In the genomic region with DNA sequence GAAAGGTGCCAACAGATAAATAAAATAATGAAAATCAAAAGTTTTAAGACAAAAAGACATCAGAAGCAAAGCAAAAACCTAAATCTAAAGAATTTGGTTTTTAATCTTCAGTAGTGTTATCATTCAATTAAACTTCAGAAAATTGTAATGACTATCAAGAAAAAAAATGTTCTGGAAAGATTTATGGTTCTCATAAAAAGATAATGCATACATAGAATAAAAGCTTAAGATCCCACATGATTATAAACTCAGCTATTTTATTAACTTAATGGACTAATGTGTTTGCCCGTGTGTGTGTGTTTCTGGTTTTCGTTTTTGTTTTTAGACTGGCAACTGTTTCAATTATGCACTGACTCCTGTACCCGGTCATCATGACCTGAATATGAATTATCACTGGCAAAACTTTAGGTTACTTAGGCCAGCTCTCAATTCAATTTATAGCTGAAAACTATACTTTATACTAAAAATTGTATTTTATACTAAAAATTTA, we compare ENCODE assay signal across 1 cellular context.
TF ChIP-seq lines count a peak whose summit lies in the region.

No MANE protein-coding gene starts in this region.

TF ChIP-seq in SK-N-SH, 30 proteins besides CTCF, POLR2A, EP300 and RAD21 (continued from another document):
- TF ChIP-seq RXRA (IDR thresholded peaks at IDR 0.05; ENCODE audit: borderline replicate concordance, low read depth) (no peak), FOXJ3 (CRISPR knock-in tag; IDR thresholded peaks at IDR 0.05) (no peak), TEAD4 (IDR thresholded peaks at IDR 0.05; ENCODE audit: borderline replicate concordance, insufficient read depth) (no peak), MXI1 (IDR thresholded peaks at IDR 0.05; ENCODE audit: low read depth, low read length) (no peak), TCF12 (IDR thresholded peaks at IDR 0.05) (peak; percentile 29; the same call in 1 of the 2 replicates), ELF1 (IDR thresholded peaks at IDR 0.05) (no peak), GABPA (IDR thresholded peaks at IDR 0.05; ENCODE audit: low read depth) (no peak), RCOR1 (IDR thresholded peaks at IDR 0.05; ENCODE audit: low read length) (0 out of 2 replicates have a peak, but pooled peaks have one; percentile 13), TAF1 (IDR thresholded peaks at IDR 0.05; ENCODE audit: borderline replicate concordance, low read depth, low read length) (no peak), SIN3A (IDR thresholded peaks at IDR 0.05; ENCODE audit: borderline replicate concordance, low read depth, low read length) (no peak), FOXM1 (IDR thresholded peaks at IDR 0.05; ENCODE audit: low read depth) (no peak), RFX5 (IDR thresholded peaks at IDR 0.05; ENCODE audit: low read length) (no peak), CHD2 (IDR thresholded peaks at IDR 0.05; ENCODE audit: low read length, partially characterized antibody) (no peak), YY1 (IDR thresholded peaks at IDR 0.05; ENCODE audit: low read depth) (no peak), POLR2AphosphoS5 (IDR thresholded peaks at IDR 0.05; ENCODE audit: low read depth, low read length) (no peak), NRF1 (IDR thresholded peaks at IDR 0.05; ENCODE audit: low read depth, low read length) (no peak), EZH2phosphoT487 (IDR thresholded peaks at IDR 0.05; ENCODE audit: borderline replicate concordance, low read depth) (no peak)
- TF ChIP-seq, protein P1, sequence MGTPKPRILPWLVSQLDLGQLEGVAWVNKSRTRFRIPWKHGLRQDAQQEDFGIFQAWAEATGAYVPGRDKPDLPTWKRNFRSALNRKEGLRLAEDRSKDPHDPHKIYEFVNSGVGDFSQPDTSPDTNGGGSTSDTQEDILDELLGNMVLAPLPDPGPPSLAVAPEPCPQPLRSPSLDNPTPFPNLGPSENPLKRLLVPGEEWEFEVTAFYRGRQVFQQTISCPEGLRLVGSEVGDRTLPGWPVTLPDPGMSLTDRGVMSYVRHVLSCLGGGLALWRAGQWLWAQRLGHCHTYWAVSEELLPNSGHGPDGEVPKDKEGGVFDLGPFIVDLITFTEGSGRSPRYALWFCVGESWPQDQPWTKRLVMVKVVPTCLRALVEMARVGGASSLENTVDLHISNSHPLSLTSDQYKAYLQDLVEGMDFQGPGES (IDR thresholded peaks at IDR 0.05; ENCODE audit: low read depth, low read length) = no peak
- TF ChIP-seq, protein P2, sequence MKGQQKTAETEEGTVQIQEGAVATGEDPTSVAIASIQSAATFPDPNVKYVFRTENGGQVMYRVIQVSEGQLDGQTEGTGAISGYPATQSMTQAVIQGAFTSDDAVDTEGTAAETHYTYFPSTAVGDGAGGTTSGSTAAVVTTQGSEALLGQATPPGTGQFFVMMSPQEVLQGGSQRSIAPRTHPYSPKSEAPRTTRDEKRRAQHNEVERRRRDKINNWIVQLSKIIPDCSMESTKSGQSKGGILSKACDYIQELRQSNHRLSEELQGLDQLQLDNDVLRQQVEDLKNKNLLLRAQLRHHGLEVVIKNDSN (IDR thresholded peaks at IDR 0.05; ENCODE audit: borderline replicate concordance, low read depth) = no peak
- TF ChIP-seq, protein P3, sequence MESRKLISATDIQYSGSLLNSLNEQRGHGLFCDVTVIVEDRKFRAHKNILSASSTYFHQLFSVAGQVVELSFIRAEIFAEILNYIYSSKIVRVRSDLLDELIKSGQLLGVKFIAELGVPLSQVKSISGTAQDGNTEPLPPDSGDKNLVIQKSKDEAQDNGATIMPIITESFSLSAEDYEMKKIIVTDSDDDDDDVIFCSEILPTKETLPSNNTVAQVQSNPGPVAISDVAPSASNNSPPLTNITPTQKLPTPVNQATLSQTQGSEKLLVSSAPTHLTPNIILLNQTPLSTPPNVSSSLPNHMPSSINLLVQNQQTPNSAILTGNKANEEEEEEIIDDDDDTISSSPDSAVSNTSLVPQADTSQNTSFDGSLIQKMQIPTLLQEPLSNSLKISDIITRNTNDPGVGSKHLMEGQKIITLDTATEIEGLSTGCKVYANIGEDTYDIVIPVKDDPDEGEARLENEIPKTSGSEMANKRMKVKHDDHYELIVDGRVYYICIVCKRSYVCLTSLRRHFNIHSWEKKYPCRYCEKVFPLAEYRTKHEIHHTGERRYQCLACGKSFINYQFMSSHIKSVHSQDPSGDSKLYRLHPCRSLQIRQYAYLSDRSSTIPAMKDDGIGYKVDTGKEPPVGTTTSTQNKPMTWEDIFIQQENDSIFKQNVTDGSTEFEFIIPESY (IDR thresholded peaks at IDR 0.05; ENCODE audit: borderline replicate concordance, low read depth) = no peak
